1 cellular context compared by ENCODE assay signal in the genomic region with DNA sequence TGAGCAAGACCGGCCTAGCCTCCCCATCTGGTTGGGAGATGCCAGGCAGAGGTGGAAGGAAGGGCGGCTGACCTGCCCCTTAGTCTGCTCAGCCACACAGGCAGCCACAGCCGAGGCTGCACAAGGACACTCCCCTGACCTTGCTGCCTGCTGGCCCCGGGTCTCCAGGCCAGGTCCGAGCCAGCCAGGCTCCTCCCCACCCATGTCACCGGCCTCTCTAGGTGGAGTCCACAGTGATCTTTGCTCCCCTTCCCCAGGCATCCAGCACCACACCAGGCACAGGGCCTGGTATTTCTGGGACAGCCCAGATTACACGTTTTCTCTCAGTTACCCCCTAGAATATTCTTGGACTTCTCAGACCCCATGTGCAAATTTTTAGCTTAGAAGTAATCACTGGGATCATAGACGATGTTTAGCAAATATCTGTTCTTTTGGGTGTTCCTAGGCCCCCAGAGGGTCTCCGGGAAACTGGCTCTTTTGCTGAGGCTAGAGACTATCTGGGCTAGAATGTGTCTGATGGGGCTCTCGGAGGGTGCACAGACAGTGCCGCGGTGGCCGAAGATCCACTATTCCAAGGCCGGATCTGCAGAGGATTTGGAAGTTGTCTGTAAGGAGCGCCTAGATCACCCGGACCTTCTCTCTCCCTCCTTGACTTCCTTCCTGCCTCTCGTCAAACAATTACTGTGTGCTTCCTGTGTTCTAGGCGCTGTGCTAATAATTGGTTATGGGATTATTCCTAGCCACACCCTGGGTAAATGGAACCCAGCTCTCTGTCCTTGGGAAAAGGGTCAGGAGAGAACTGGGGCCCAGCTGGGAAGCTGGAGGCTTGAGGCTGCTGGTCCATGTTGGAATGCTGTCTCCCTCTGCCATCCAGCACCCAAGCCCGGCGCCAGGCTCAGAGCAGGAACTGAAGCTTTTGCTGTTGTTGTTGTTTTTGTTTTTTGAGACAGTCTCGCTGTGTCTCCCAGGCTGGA.
TF ChIP-seq lines count a peak whose summit lies in the region.

No MANE protein-coding gene starts in this region.

TF ChIP-seq in HepG2, 621 proteins besides CTCF, POLR2A, EP300 and RAD21 (continued from another document and continues in another):
- TF ChIP-seq HDAC1 (CRISPR knock-in tag; IDR thresholded peaks at IDR 0.05), result peak; percentile 63
- TF ChIP-seq ZNF556 (CRISPR knock-in tag; IDR thresholded peaks at IDR 0.05; ENCODE audit: borderline replicate concordance), result no peak
- no peak for TF ChIP-seq ZNF674 (CRISPR knock-in tag; IDR thresholded peaks at IDR 0.05; ENCODE audit: low read depth)
- TF ChIP-seq, protein P1, sequence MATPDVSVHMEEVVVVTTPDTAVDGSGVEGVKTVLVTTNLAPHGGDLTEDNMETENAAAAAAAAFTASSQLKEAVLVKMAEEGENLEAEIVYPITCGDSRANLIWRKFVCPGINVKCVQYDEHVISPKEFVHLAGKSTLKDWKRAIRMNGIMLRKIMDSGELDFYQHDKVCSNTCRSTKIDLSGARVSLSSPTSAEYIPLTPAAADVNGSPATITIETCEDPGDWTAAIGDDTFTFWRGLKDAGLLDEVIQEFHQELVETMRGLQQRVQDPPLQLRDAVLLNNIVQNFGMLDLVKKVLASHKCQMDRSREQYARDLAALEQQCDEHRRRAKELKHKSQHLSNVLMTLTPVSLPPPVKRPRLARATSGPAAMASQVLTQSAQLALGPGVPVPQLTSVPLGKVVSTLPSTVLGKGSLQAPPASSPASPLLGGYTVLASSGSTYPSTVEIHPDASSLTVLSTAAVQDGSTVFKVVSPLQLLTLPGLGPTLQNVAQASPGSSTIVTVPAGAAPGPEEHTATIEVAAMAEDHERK (CRISPR knock-in tag; IDR thresholded peaks at IDR 0.05; ENCODE audit: low read depth), result no peak
- TF ChIP-seq, protein P2, sequence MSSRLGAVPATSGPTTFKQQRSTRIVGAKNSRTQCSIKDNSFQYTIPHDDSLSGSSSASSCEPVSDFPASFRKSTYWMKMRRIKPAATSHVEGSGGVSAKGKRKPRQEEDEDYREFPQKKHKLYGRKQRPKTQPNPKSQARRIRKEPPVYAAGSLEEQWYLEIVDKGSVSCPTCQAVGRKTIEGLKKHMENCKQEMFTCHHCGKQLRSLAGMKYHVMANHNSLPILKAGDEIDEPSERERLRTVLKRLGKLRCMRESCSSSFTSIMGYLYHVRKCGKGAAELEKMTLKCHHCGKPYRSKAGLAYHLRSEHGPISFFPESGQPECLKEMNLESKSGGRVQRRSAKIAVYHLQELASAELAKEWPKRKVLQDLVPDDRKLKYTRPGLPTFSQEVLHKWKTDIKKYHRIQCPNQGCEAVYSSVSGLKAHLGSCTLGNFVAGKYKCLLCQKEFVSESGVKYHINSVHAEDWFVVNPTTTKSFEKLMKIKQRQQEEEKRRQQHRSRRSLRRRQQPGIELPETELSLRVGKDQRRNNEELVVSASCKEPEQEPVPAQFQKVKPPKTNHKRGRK (CRISPR knock-in tag; IDR thresholded peaks at IDR 0.05), result 0 out of 2 replicates have a peak, but pooled peaks have one; percentile 31
- no peak for TF ChIP-seq ZNF557 (CRISPR knock-in tag; IDR thresholded peaks at IDR 0.05)
- 0 out of 2 replicates have a peak, but pooled peaks have one; percentile 3 for TF ChIP-seq LCORL (IDR thresholded peaks at IDR 0.05)
- peak; percentile 81; the same call in 1 of the 2 replicates for TF ChIP-seq LCORL (CRISPR knock-in tag; IDR thresholded peaks at IDR 0.05)
- peak; percentile 5; the same call in 1 of the 2 replicates for TF ChIP-seq PITX1 (CRISPR knock-in tag; IDR thresholded peaks at IDR 0.05)
- no peak for TF ChIP-seq NR3C1 (CRISPR knock-in tag; IDR thresholded peaks at IDR 0.05)
- no peak for TF ChIP-seq ZNF773 (CRISPR knock-in tag; IDR thresholded peaks at IDR 0.05; ENCODE audit: borderline replicate concordance)
- no peak for TF ChIP-seq NKX3-1 (CRISPR knock-in tag; IDR thresholded peaks at IDR 0.05)
- TF ChIP-seq ZBTB21 (CRISPR knock-in tag; IDR thresholded peaks at IDR 0.05), result no peak
- TF ChIP-seq MXI1 (IDR thresholded peaks at IDR 0.05; ENCODE audit: borderline replicate concordance, low read depth, low read length), result peak; percentile 48; the same call in 1 of the 3 replicates
- TF ChIP-seq, protein P3, sequence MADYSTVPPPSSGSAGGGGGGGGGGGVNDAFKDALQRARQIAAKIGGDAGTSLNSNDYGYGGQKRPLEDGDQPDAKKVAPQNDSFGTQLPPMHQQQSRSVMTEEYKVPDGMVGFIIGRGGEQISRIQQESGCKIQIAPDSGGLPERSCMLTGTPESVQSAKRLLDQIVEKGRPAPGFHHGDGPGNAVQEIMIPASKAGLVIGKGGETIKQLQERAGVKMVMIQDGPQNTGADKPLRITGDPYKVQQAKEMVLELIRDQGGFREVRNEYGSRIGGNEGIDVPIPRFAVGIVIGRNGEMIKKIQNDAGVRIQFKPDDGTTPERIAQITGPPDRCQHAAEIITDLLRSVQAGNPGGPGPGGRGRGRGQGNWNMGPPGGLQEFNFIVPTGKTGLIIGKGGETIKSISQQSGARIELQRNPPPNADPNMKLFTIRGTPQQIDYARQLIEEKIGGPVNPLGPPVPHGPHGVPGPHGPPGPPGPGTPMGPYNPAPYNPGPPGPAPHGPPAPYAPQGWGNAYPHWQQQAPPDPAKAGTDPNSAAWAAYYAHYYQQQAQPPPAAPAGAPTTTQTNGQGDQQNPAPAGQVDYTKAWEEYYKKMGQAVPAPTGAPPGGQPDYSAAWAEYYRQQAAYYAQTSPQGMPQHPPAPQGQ (CRISPR knock-in tag; IDR thresholded peaks at IDR 0.05; ENCODE audit: borderline replicate concordance), result no peak
- no peak for TF ChIP-seq MAFF (IDR thresholded peaks at IDR 0.05; ENCODE audit: low read depth, low read length)
- no peak for TF ChIP-seq ZNF367 (CRISPR knock-in tag; IDR thresholded peaks at IDR 0.05; ENCODE audit: borderline replicate concordance)
- no peak; the same call in 1 of the 2 replicates for TF ChIP-seq MTF2 (CRISPR knock-in tag; IDR thresholded peaks at IDR 0.05; ENCODE audit: borderline replicate concordance)
- TF ChIP-seq PHB2 (IDR thresholded peaks at IDR 0.05; ENCODE audit: partially characterized antibody), result no peak
- TF ChIP-seq, protein P4, sequence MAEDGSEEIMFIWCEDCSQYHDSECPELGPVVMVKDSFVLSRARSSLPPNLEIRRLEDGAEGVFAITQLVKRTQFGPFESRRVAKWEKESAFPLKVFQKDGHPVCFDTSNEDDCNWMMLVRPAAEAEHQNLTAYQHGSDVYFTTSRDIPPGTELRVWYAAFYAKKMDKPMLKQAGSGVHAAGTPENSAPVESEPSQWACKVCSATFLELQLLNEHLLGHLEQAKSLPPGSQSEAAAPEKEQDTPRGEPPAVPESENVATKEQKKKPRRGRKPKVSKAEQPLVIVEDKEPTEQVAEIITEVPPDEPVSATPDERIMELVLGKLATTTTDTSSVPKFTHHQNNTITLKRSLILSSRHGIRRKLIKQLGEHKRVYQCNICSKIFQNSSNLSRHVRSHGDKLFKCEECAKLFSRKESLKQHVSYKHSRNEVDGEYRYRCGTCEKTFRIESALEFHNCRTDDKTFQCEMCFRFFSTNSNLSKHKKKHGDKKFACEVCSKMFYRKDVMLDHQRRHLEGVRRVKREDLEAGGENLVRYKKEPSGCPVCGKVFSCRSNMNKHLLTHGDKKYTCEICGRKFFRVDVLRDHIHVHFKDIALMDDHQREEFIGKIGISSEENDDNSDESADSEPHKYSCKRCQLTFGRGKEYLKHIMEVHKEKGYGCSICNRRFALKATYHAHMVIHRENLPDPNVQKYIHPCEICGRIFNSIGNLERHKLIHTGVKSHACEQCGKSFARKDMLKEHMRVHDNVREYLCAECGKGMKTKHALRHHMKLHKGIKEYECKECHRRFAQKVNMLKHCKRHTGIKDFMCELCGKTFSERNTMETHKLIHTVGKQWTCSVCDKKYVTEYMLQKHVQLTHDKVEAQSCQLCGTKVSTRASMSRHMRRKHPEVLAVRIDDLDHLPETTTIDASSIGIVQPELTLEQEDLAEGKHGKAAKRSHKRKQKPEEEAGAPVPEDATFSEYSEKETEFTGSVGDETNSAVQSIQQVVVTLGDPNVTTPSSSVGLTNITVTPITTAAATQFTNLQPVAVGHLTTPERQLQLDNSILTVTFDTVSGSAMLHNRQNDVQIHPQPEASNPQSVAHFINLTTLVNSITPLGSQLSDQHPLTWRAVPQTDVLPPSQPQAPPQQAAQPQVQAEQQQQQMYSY (CRISPR knock-in tag; IDR thresholded peaks at IDR 0.05), result 0 out of 2 replicates have a peak, but pooled peaks have one; percentile 41
- TF ChIP-seq, protein P5, sequence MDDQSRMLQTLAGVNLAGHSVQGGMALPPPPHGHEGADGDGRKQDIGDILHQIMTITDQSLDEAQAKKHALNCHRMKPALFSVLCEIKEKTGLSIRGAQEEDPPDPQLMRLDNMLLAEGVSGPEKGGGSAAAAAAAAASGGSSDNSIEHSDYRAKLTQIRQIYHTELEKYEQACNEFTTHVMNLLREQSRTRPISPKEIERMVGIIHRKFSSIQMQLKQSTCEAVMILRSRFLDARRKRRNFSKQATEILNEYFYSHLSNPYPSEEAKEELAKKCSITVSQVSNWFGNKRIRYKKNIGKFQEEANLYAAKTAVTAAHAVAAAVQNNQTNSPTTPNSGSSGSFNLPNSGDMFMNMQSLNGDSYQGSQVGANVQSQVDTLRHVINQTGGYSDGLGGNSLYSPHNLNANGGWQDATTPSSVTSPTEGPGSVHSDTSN (CRISPR knock-in tag; IDR thresholded peaks at IDR 0.05; ENCODE audit: borderline replicate concordance), result no peak
- TF ChIP-seq STAT5B (CRISPR knock-in tag; IDR thresholded peaks at IDR 0.05), result no peak
- no peak for TF ChIP-seq TCF7 (IDR thresholded peaks at IDR 0.05; ENCODE audit: low read depth)
- no peak for TF ChIP-seq MZF1 (CRISPR knock-in tag; IDR thresholded peaks at IDR 0.05; ENCODE audit: borderline replicate concordance)
- TF ChIP-seq, protein P6, sequence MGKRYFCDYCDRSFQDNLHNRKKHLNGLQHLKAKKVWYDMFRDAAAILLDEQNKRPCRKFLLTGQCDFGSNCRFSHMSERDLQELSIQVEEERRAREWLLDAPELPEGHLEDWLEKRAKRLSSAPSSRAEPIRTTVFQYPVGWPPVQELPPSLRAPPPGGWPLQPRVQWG (CRISPR knock-in tag; IDR thresholded peaks at IDR 0.05; ENCODE audit: borderline replicate concordance, low read depth), result no peak
- peak; percentile 72; the same call in 1 of the 2 replicates for TF ChIP-seq ZNF331 (CRISPR knock-in tag; IDR thresholded peaks at IDR 0.05)
- TF ChIP-seq, protein P7, sequence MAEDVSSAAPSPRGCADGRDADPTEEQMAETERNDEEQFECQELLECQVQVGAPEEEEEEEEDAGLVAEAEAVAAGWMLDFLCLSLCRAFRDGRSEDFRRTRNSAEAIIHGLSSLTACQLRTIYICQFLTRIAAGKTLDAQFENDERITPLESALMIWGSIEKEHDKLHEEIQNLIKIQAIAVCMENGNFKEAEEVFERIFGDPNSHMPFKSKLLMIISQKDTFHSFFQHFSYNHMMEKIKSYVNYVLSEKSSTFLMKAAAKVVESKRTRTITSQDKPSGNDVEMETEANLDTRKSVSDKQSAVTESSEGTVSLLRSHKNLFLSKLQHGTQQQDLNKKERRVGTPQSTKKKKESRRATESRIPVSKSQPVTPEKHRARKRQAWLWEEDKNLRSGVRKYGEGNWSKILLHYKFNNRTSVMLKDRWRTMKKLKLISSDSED (CRISPR knock-in tag; IDR thresholded peaks at IDR 0.05), result no peak
- no peak for TF ChIP-seq ZNF746 (CRISPR knock-in tag; IDR thresholded peaks at IDR 0.05)
- TF ChIP-seq TOPORS (CRISPR knock-in tag; IDR thresholded peaks at IDR 0.05), result no peak
- TF ChIP-seq ZNF782 (CRISPR knock-in tag; IDR thresholded peaks at IDR 0.05; ENCODE audit: borderline replicate concordance), result no peak
- TF ChIP-seq HNRNPUL1 (IDR thresholded peaks at IDR 0.05; ENCODE audit: low read depth, low read length), result no peak
- TF ChIP-seq, protein P8, sequence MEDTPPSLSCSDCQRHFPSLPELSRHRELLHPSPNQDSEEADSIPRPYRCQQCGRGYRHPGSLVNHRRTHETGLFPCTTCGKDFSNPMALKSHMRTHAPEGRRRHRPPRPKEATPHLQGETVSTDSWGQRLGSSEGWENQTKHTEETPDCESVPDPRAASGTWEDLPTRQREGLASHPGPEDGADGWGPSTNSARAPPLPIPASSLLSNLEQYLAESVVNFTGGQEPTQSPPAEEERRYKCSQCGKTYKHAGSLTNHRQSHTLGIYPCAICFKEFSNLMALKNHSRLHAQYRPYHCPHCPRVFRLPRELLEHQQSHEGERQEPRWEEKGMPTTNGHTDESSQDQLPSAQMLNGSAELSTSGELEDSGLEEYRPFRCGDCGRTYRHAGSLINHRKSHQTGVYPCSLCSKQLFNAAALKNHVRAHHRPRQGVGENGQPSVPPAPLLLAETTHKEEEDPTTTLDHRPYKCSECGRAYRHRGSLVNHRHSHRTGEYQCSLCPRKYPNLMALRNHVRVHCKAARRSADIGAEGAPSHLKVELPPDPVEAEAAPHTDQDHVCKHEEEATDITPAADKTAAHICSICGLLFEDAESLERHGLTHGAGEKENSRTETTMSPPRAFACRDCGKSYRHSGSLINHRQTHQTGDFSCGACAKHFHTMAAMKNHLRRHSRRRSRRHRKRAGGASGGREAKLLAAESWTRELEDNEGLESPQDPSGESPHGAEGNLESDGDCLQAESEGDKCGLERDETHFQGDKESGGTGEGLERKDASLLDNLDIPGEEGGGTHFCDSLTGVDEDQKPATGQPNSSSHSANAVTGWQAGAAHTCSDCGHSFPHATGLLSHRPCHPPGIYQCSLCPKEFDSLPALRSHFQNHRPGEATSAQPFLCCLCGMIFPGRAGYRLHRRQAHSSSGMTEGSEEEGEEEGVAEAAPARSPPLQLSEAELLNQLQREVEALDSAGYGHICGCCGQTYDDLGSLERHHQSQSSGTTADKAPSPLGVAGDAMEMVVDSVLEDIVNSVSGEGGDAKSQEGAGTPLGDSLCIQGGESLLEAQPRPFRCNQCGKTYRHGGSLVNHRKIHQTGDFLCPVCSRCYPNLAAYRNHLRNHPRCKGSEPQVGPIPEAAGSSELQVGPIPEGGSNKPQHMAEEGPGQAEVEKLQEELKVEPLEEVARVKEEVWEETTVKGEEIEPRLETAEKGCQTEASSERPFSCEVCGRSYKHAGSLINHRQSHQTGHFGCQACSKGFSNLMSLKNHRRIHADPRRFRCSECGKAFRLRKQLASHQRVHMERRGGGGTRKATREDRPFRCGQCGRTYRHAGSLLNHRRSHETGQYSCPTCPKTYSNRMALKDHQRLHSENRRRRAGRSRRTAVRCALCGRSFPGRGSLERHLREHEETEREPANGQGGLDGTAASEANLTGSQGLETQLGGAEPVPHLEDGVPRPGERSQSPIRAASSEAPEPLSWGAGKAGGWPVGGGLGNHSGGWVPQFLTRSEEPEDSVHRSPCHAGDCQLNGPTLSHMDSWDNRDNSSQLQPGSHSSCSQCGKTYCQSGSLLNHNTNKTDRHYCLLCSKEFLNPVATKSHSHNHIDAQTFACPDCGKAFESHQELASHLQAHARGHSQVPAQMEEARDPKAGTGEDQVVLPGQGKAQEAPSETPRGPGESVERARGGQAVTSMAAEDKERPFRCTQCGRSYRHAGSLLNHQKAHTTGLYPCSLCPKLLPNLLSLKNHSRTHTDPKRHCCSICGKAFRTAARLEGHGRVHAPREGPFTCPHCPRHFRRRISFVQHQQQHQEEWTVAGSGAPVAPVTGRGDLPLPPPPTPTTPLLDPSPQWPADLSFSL (CRISPR knock-in tag; IDR thresholded peaks at IDR 0.05), result peak; percentile 24; the same call in 1 of the 2 replicates
- no peak for TF ChIP-seq KLF15 (CRISPR knock-in tag; IDR thresholded peaks at IDR 0.05; ENCODE audit: borderline replicate concordance)
- no peak; the same call in 1 of the 2 replicates for TF ChIP-seq ZNF33B (CRISPR knock-in tag; IDR thresholded peaks at IDR 0.05)
- no peak for TF ChIP-seq SOX6 (IDR thresholded peaks at IDR 0.05)
- peak; percentile 85 for TF ChIP-seq SOX6 (CRISPR knock-in tag; IDR thresholded peaks at IDR 0.05)
- peak; percentile 91 for TF ChIP-seq ZNF619 (CRISPR knock-in tag; IDR thresholded peaks at IDR 0.05)
- peak; percentile 99 for TF ChIP-seq ZNF263 (CRISPR knock-in tag; IDR thresholded peaks at IDR 0.05)
- no peak for TF ChIP-seq ADNP (CRISPR knock-in tag; IDR thresholded peaks at IDR 0.05)
- no peak for TF ChIP-seq DNMT1 (CRISPR knock-in tag; IDR thresholded peaks at IDR 0.05)
- peak; percentile 58; the same call in 1 of the 2 replicates for TF ChIP-seq ZSCAN25 (CRISPR knock-in tag; IDR thresholded peaks at IDR 0.05)
- TF ChIP-seq ZFAT (CRISPR knock-in tag; conservative IDR thresholded peaks at IDR 0.05), result no peak
